1 cellular context compared by ENCODE assay signal in genomic region chr14:37596790-37597189, GRCh38.
TF ChIP-seq lines count a peak whose summit lies in the region.

No MANE protein-coding gene starts in this region.

TF ChIP-seq in K562, 482 proteins besides CTCF, POLR2A, EP300 and RAD21 (continued from another document):
- TF ChIP-seq ZMIZ1 (IDR thresholded peaks at IDR 0.05; ENCODE audit: low read depth in 2 of 2, low read length in 2 of 2) = no peak
- no peak for TF ChIP-seq TCF7 (IDR thresholded peaks at IDR 0.05; ENCODE audit: borderline replicate concordance)
- no peak for TF ChIP-seq ETS1 (conservative IDR thresholded peaks at IDR 0.05; ENCODE audit: control insufficient read depth, low read depth, low read length)
- no peak for TF ChIP-seq ATF4 (CRISPR knock-in tag; IDR thresholded peaks at IDR 0.05)
- no peak for TF ChIP-seq ZNF212 (CRISPR knock-in tag; IDR thresholded peaks at IDR 0.05)
- TF ChIP-seq SAFB2 (IDR thresholded peaks at IDR 0.05; ENCODE audit: borderline replicate concordance, low read depth, low read length, severe bottlenecking) = no peak
- no peak for TF ChIP-seq POU5F1 (IDR thresholded peaks at IDR 0.05; ENCODE audit: borderline replicate concordance, low read depth, low read length, partially characterized antibody)
- TF ChIP-seq MNT (conservative IDR thresholded peaks at IDR 0.05) = no peak
